In genomic region chr11:47980093-47980906, GRCh38 we compare ENCODE assay signal across 8 cellular contexts. TPM values are rescaled to one million over a fixed set of nuclear protein-coding genes. Genes with fewer than 3 reads are reported as not detected.
A peak's percentile ranks its signal among the peaks of the same experiment; 100 is the strongest.
DNase-seq lines count a peak whose midpoint lies in the region; ATAC-seq and TF ChIP-seq lines count a peak whose summit lies in the region.

PTPRJ (plus strand) TSS chr11:47980559; CDS start chr11:47980913, 354 bp downstream.

- H3K4me3 Mint-ChIP-seq in CD4-positive, alpha-beta T cell: peak within 1 kb of the TSS; percentile 98

- H3K9me3 Mint-ChIP-seq in CD4-positive, alpha-beta T cell: no peaks in the 10 kb centered on the region

- ATAC-seq in CD4-positive, alpha-beta T cell (ENCODE audit: poor library complexity): peak; percentile 68
- ATAC-seq in GM19463 (IDR thresholded peaks at IDR 0.05; ENCODE audit: unreplicated experiment): peak; percentile 50

- intact Hi-C loops in CD4-positive, alpha-beta T cell (cut with DNase I, micrococcal nuclease): loop anchor here (2.0 to 5.0 kb wide), 4 partner anchors 19 to 77 kb away; no protein-coding TSS in a partner anchor
- intact Hi-C loops in T-helper 2 cell treated with Interferon-gamma antibody and Interleukin-4, amounts not matched to agents 100 ng/mL and 5 ng/mL, for 36 hours (cut with micrococcal nuclease): loop anchor here (1.0 to 5.0 kb wide), 4 partner anchors 37 to 129 kb away; no protein-coding TSS in a partner anchor

- no peaks in the 10 kb centered on the region for H3K27me3 Mint-ChIP-seq in CD4-positive, alpha-beta T cell

- CTCF ChIA-PET in CD4-positive, alpha-beta T cell (lab: Charles Lee): interaction anchor here (1.7 to 2.1 kb wide), 3 partner anchors 40 to 129 kb away, joined by 5 to 8 read pairs (median 7); no protein-coding TSS in a partner anchor

- peak; percentile 36 to 74 (median 50) for DNase-seq in CD4-positive, alpha-beta T cell
- peak; percentile 54 for DNase-seq in HT-29 (ENCODE audit: low spot score)
- peak; percentile 91 for DNase-seq in astrocyte of the hippocampus (ENCODE audit: low read depth, low spot score)
- DNase-seq in hypothalamus (lab: John Stamatoyannopoulos, UW): peak in 45 of 51 donors; percentile 24 to 79 (median 59)
- DNase-seq in retina: peak; percentile 78
- DNase-seq in foreskin melanocyte: no peak

- peak within 1 kb of the TSS; percentile 91 for H3K27ac Mint-ChIP-seq in CD4-positive, alpha-beta T cell

- POLR2A ChIA-PET in CD4-positive, alpha-beta T cell (lab: Charles Lee): interaction anchor here (0.6 to 5.8 kb wide), 3 partner anchors 10 to 76 kb away, joined by 3 to 41 read pairs (median 4); no protein-coding TSS in a partner anchor

- H3K4me1 Mint-ChIP-seq in CD4-positive, alpha-beta T cell (ENCODE audit: low read depth): peaks cover 38% of the 10 kb centered on the region

- no peak for TF ChIP-seq CTCF in CD4-positive, alpha-beta T cell (IDR thresholded peaks at IDR 0.05)

- no peaks in the 10 kb centered on the region for H3K27me3 ChIP-seq in CD4-positive, alpha-beta T cell (ENCODE audit: control insufficient read depth, insufficient read depth, low read length)

- peak within 1 kb of the TSS; percentile 41 for H3K27ac ChIP-seq in CD4-positive, alpha-beta T cell (ENCODE audit: low read depth, low read length)

- H3K36me3 Mint-ChIP-seq in CD4-positive, alpha-beta T cell (ENCODE audit: low read depth): no peaks in the 10 kb centered on the region

- H3K9me3 ChIP-seq in CD4-positive, alpha-beta T cell (ENCODE audit: control insufficient read depth, low read length): no peaks in the 10 kb centered on the region

RNA-seq across cellular contexts. Expression of gene PTPRJ, which starts in this region (rescaled TPM):
- 10 to 100 TPM; 26.6 to 28.9 TPM for total RNA-seq in CD4-positive, alpha-beta T cell
- total RNA-seq in HT-29 (2014; rRNA removed; shearing (Covaris generic)): 11.6 and 16.3 TPM in 2 replicates
- 63.9 and 64.2 TPM in 2 replicates for total RNA-seq in T-helper 2 cell treated with Interferon-gamma antibody and Interleukin-4, amounts not matched to agents 100 ng/mL and 5 ng/mL, for 36 hours
